13 cellular contexts compared by ENCODE assay signal in the genomic region with DNA sequence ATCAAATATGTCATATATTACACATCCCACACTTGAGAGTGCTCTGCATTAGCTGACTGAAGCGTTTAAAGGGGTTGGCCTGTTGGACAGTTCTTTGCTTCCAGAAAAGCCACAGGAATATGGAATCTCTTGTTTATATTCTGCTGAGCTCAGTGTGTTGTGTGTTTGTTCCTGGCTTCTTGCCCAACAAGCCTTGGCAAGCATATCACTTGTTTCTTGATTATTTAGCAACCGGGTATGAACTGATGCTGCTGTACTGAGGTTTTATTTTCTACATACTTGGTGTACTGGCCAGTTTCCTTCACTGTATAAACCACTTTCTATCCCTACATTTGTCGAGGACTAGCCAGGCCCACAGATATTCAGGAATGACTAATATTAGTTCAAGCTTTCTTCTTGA.
DNase-seq lines count a peak whose midpoint lies in the region; ATAC-seq and TF ChIP-seq lines count a peak whose summit lies in the region.
"Had no signal": no experiment of that assay in that cellular context is flagged by ENCODE, and none has a peak within 500 bp of the region (broad histone marks: within the 10 kb centered on the region; RNA-seq: fewer than 3 reads in every experiment).

No MANE protein-coding gene starts in this region.

- no peak overlapping the region for H3K4me3 ChIP-seq in BJ (ENCODE audit: low read depth, low read length)
- H3K4me3 ChIP-seq in body of pancreas, result no peak overlapping the region

- no peaks in the 10 kb centered on the region for H3K4me1 Mint-ChIP-seq in activated naive CD4-positive, alpha-beta T cell treated with anti-CD3 and anti-CD28 coated beads, Interleukin-2, amount 10 ng/mL, durations not matched to agents 7 days and 5 days
- H3K4me1 Mint-ChIP-seq: CD4-positive, CD25-positive, alpha-beta regulatory T cell had no signal

- H3K27me3 Mint-ChIP-seq in activated naive CD4-positive, alpha-beta T cell treated with anti-CD3 and anti-CD28 coated beads, Interleukin-2, amount 10 ng/mL, durations not matched to agents 7 days and 5 days, result no peaks in the 10 kb centered on the region
- H3K27me3 Mint-ChIP-seq: CD4-positive, CD25-positive, alpha-beta regulatory T cell had no signal

- H3K9me3 ChIP-seq in body of pancreas, result no peaks in the 10 kb centered on the region

- CTCF ChIA-PET in BJ (lab: Yijun Ruan, JAX), result no interaction called here
- CTCF ChIA-PET in activated naive CD4-positive, alpha-beta T cell treated with anti-CD3 and anti-CD28 coated beads, Interleukin-2, amount 10 ng/mL, durations not matched to agents 7 days and 5 days (lab: Charles Lee), result no interaction called here

- no peaks in the 10 kb centered on the region for H3K36me3 Mint-ChIP-seq in activated naive CD4-positive, alpha-beta T cell treated with anti-CD3 and anti-CD28 coated beads, Interleukin-2, amount 10 ng/mL, durations not matched to agents 7 days and 5 days
- H3K36me3 Mint-ChIP-seq: CD4-positive, CD25-positive, alpha-beta regulatory T cell had no signal

- intact Hi-C loops in body of pancreas (cut with DNase I), result no loop called here

- H3K4me3 Mint-ChIP-seq in activated naive CD4-positive, alpha-beta T cell treated with anti-CD3 and anti-CD28 coated beads, Interleukin-2, amount 10 ng/mL, durations not matched to agents 7 days and 5 days, result no peak overlapping the region
- H3K4me3 Mint-ChIP-seq: CD4-positive, CD25-positive, alpha-beta regulatory T cell had no signal

- no peaks in the 10 kb centered on the region for H3K36me3 ChIP-seq in BJ (ENCODE audit: control insufficient read depth, insufficient read depth, low read length)
- H3K36me3 ChIP-seq in body of pancreas (replicated peaks in 1 of 2; ENCODE audit: insufficient read depth in 1 of 2, low read depth in 2 of 2), result no peaks in the 10 kb centered on the region
- H3K36me3 ChIP-seq: WERI-Rb-1 had no signal

- peaks cover 11% of the 10 kb centered on the region for H3K9me3 Mint-ChIP-seq in activated naive CD4-positive, alpha-beta T cell treated with anti-CD3 and anti-CD28 coated beads, Interleukin-2, amount 10 ng/mL, durations not matched to agents 7 days and 5 days

- H3K4me1 ChIP-seq in body of pancreas, result peaks cover 7% of the 10 kb centered on the region

- POLR2A ChIA-PET in BJ (lab: Charles Lee), result no interaction called here

- H3K27ac ChIP-seq in body of pancreas, result no peak overlapping the region
- H3K27ac ChIP-seq: WERI-Rb-1 had no signal

- DNase-seq in BJ (ENCODE audit: low read depth), result peak; percentile 27
- DNase-seq in NCI-H1105 (lab: John Stamatoyannopoulos, UW), result peak; percentile 70
- peak; percentile 53 to 78 (median 74) for DNase-seq in body of pancreas
- peak; percentile 19 for DNase-seq in medulla oblongata (ENCODE audit: extremely low spot score)
- no peak for DNase-seq in SKM-1 (lab: John Stamatoyannopoulos, UW; ENCODE audit: unreplicated experiment)
- no peak for DNase-seq in activated naive CD4-positive, alpha-beta T cell treated with anti-CD3 and anti-CD28 coated beads, Interleukin-2, amount 10 ng/mL, durations not matched to agents 7 days and 5 days
- DNase-seq: CD4-positive, CD25-positive, alpha-beta regulatory T cell; Kasumi-1; PC-3; stimulated activated CD4-positive, alpha-beta T cell treated with anti-CD3 and anti-CD28 coated beads, Interleukin-2, amount 100 ng/mL, for 48 hours; WERI-Rb-1 had no signal

- 21 to 25% methylated on average over 3 of the region's 3 CpGs for WGBS in body of pancreas, 2 donors

- H3K27me3 ChIP-seq in BJ (ENCODE audit: control insufficient read depth, insufficient read depth, low read length) (no peaks in the 10 kb centered on the region), body of pancreas (no peaks in the 10 kb centered on the region)

- H3K27ac Mint-ChIP-seq in activated naive CD4-positive, alpha-beta T cell treated with anti-CD3 and anti-CD28 coated beads, Interleukin-2, amount 10 ng/mL, durations not matched to agents 7 days and 5 days, result no peak overlapping the region
- H3K27ac Mint-ChIP-seq: CD4-positive, CD25-positive, alpha-beta regulatory T cell had no signal

- ATAC-seq in body of pancreas (peak; percentile 66), HG03442 (IDR thresholded peaks at IDR 0.05; ENCODE audit: unreplicated experiment) (no peak), GM19351 (IDR thresholded peaks at IDR 0.05; ENCODE audit: unreplicated experiment) (no peak)
- ATAC-seq: PC-3 had no signal

- no peak for TF ChIP-seq POLR2A in body of pancreas (IDR thresholded peaks at IDR 0.05)

- TF ChIP-seq CTCF in BJ (IDR thresholded peaks at IDR 0.05; ENCODE audit: insufficient read depth, low read depth, low read length), result no peak
- TF ChIP-seq CTCF in body of pancreas (IDR thresholded peaks at IDR 0.05), result no peak

Comparison
In these comparisons a context has a peak if more than half of its experiments do, and no peak if none do; other contexts are left out.
1. DNase-seq: peak in BJ (single experiment), NCI-H1105 (single experiment), body of pancreas (4 of 4) and medulla oblongata (single experiment); none in SKM-1 (single experiment) and activated naive CD4-positive, alpha-beta T cell treated with anti-CD3 and anti-CD28 coated beads, Interleukin-2, amount 10 ng/mL, durations not matched to agents 7 days and 5 days (single experiment).